1 cellular context compared by ENCODE assay signal in genomic region chr2:86533589-86533988, GRCh38.
TF ChIP-seq lines count a peak whose summit lies in the region.

No MANE protein-coding gene starts in this region.

TF ChIP-seq in A549, 52 proteins besides CTCF, POLR2A, EP300 and RAD21:
- TF ChIP-seq HOXB5 (CRISPR knock-in tag; IDR thresholded peaks at IDR 0.05), result no peak
- no peak for TF ChIP-seq PHF8 (IDR thresholded peaks at IDR 0.05; ENCODE audit: borderline replicate concordance, low read depth)
- TF ChIP-seq KDM1A (IDR thresholded peaks at IDR 0.05; ENCODE audit: low read depth), result 0 out of 2 replicates have a peak, but pooled peaks have one; percentile 24
TF ChIP-seq in A549: peak in this region for 1.
